ENCODE assay signal across 21 cellular contexts in genomic region chr2:145352499-145352898, GRCh38.
"Had no signal": no experiment of that assay in that cellular context is flagged by ENCODE, and none has a peak within 500 bp of the region (broad histone marks: within the 10 kb centered on the region; RNA-seq: fewer than 3 reads in every experiment).

No MANE protein-coding gene starts in this region.

- DNase-seq: activated B cell treated with CpG ODN at 0.5 μM for 24 hours; activated CD4-positive, alpha-beta T cell treated with anti-CD3 and anti-CD28 coated beads for 48 hours; activated CD8-positive, alpha-beta T cell treated with anti-CD3 and anti-CD28 coated beads for 36 hours; activated naive CD4-positive, alpha-beta T cell treated with anti-CD3 and anti-CD28 coated beads for 36 hours; activated naive CD8-positive, alpha-beta T cell treated with anti-CD3 and anti-CD28 coated beads, Interleukin-2, amount 50 U/mL, for 24 hours; activated T-cell treated with anti-CD3 and anti-CD28 coated beads, Interleukin-2, amount 50 U/mL, for 24 hours; aorta; colonic mucosa; endodermal cell; heart left ventricle; left ventricle myocardium superior; psoas muscle; right cardiac atrium; stimulated activated CD4-positive, alpha-beta T cell treated with anti-CD3 and anti-CD28 coated beads, Interleukin-15, amount 100 ng/mL, for 24 hours; stimulated activated CD4-positive, alpha-beta T cell treated with anti-CD3 and anti-CD28 coated beads, Interleukin-2, amount 100 ng/mL, for 48 hours; stomach; trophoblast cell had no signal

- FAIRE-seq: TTC549 had no signal

- H3K36me3 ChIP-seq: colonic mucosa, gastroesophageal sphincter, heart left ventricle, stomach, vagina had no signal

- H3K4me1 ChIP-seq: colonic mucosa, gastroesophageal sphincter, heart left ventricle, psoas muscle, stomach, vagina had no signal

- H3K9me3 ChIP-seq: colonic mucosa, gastroesophageal sphincter, heart left ventricle, psoas muscle, stomach, vagina had no signal

- H3K4me3 ChIP-seq: colonic mucosa, gastroesophageal sphincter, heart left ventricle, psoas muscle, skin epidermis, stomach, vagina had no signal

- H3K27me3 ChIP-seq: colonic mucosa, gastroesophageal sphincter, heart left ventricle, stomach, vagina had no signal

- ATAC-seq: activated CD8-positive, alpha-beta T cell treated with anti-CD3 and anti-CD28 coated beads for 36 hours; activated naive CD8-positive, alpha-beta T cell treated with anti-CD3 and anti-CD28 coated beads, Interleukin-2, amount 50 U/mL, for 24 hours; gastroesophageal sphincter; heart left ventricle; left ventricle myocardium superior; psoas muscle; right cardiac atrium had no signal

- H3K27ac ChIP-seq: colonic mucosa, gastroesophageal sphincter, heart left ventricle, psoas muscle, skin epidermis, stomach, vagina had no signal
